1 cellular context compared by ENCODE assay signal in genomic region chr10:84497978-84498377, GRCh38.
A peak's percentile ranks its signal among the peaks of the same experiment; 100 is the strongest.
TF ChIP-seq lines count a peak whose summit lies in the region.

No MANE protein-coding gene starts in this region.

TF ChIP-seq in HepG2, 621 proteins besides CTCF, POLR2A, EP300 and RAD21 (continued from another document and continues in another):
- TF ChIP-seq SKIL (CRISPR knock-in tag; IDR thresholded peaks at IDR 0.05; ENCODE audit: borderline replicate concordance), result no peak
- TF ChIP-seq, protein P1, sequence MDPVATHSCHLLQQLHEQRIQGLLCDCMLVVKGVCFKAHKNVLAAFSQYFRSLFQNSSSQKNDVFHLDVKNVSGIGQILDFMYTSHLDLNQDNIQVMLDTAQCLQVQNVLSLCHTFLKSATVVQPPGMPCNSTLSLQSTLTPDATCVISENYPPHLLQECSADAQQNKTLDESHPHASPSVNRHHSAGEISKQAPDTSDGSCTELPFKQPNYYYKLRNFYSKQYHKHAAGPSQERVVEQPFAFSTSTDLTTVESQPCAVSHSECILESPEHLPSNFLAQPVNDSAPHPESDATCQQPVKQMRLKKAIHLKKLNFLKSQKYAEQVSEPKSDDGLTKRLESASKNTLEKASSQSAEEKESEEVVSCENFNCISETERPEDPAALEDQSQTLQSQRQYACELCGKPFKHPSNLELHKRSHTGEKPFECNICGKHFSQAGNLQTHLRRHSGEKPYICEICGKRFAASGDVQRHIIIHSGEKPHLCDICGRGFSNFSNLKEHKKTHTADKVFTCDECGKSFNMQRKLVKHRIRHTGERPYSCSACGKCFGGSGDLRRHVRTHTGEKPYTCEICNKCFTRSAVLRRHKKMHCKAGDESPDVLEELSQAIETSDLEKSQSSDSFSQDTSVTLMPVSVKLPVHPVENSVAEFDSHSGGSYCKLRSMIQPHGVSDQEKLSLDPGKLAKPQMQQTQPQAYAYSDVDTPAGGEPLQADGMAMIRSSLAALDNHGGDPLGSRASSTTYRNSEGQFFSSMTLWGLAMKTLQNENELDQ (CRISPR knock-in tag; IDR thresholded peaks at IDR 0.05; ENCODE audit: borderline replicate concordance), result no peak
- TF ChIP-seq HMGA1 (CRISPR knock-in tag; conservative IDR thresholded peaks at IDR 0.05), result no peak
- TF ChIP-seq MLXIP (CRISPR knock-in tag; IDR thresholded peaks at IDR 0.05; ENCODE audit: borderline replicate concordance), result no peak
- no peak for TF ChIP-seq GTF3A (CRISPR knock-in tag; conservative IDR thresholded peaks at IDR 0.05)
- TF ChIP-seq NR2F1 (CRISPR knock-in tag; IDR thresholded peaks at IDR 0.05), result peak; percentile 46 to 66; a peak in 3 of 4 replicates
- TF ChIP-seq ZNF556 (CRISPR knock-in tag; IDR thresholded peaks at IDR 0.05; ENCODE audit: borderline replicate concordance), result no peak
- TF ChIP-seq, protein P2, sequence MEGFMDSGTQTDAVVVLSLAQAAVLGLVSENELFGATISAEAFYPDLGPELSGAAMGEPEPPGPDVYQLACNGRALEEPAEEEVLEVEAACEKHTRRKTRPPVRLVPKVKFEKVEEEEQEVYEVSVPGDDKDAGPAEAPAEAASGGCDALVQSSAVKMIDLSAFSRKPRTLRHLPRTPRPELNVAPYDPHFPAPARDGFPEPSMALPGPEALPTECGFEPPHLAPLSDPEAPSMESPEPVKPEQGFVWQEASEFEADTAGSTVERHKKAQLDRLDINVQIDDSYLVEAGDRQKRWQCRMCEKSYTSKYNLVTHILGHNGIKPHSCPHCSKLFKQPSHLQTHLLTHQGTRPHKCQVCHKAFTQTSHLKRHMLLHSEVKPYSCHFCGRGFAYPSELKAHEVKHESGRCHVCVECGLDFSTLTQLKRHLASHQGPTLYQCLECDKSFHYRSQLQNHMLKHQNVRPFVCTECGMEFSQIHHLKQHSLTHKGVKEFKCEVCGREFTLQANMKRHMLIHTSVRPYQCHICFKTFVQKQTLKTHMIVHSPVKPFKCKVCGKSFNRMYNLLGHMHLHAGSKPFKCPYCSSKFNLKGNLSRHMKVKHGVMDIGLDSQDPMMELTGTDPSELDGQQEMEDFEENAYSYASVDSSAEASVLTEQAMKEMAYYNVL (CRISPR knock-in tag; IDR thresholded peaks at IDR 0.05; ENCODE audit: borderline replicate concordance), result no peak
- TF ChIP-seq GFI1 (CRISPR knock-in tag; IDR thresholded peaks at IDR 0.05; ENCODE audit: borderline replicate concordance), result 0 out of 2 replicates have a peak, but pooled peaks have one; percentile 33
- peak; percentile 89 for TF ChIP-seq NR2F2 (IDR thresholded peaks at IDR 0.05; ENCODE audit: borderline replicate concordance, low read depth)
- TF ChIP-seq, protein P3, sequence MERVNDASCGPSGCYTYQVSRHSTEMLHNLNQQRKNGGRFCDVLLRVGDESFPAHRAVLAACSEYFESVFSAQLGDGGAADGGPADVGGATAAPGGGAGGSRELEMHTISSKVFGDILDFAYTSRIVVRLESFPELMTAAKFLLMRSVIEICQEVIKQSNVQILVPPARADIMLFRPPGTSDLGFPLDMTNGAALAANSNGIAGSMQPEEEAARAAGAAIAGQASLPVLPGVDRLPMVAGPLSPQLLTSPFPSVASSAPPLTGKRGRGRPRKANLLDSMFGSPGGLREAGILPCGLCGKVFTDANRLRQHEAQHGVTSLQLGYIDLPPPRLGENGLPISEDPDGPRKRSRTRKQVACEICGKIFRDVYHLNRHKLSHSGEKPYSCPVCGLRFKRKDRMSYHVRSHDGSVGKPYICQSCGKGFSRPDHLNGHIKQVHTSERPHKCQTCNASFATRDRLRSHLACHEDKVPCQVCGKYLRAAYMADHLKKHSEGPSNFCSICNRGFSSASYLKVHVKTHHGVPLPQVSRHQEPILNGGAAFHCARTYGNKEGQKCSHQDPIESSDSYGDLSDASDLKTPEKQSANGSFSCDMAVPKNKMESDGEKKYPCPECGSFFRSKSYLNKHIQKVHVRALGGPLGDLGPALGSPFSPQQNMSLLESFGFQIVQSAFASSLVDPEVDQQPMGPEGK (CRISPR knock-in tag; IDR thresholded peaks at IDR 0.05), result no peak; the same call in 1 of the 2 replicates
- TF ChIP-seq ZNF160 (CRISPR knock-in tag; IDR thresholded peaks at IDR 0.05), result no peak
- TF ChIP-seq PAXIP1 (CRISPR knock-in tag; conservative IDR thresholded peaks at IDR 0.05), result peak; percentile 87
- TF ChIP-seq, protein P4, sequence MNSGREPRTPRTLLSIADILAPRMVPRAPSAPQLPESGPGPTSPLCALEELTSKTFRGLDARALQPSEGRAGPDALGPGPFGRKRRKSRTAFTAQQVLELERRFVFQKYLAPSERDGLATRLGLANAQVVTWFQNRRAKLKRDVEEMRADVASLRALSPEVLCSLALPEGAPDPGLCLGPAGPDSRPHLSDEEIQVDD (CRISPR knock-in tag; IDR thresholded peaks at IDR 0.05; ENCODE audit: borderline replicate concordance), result no peak
- TF ChIP-seq, protein P5, sequence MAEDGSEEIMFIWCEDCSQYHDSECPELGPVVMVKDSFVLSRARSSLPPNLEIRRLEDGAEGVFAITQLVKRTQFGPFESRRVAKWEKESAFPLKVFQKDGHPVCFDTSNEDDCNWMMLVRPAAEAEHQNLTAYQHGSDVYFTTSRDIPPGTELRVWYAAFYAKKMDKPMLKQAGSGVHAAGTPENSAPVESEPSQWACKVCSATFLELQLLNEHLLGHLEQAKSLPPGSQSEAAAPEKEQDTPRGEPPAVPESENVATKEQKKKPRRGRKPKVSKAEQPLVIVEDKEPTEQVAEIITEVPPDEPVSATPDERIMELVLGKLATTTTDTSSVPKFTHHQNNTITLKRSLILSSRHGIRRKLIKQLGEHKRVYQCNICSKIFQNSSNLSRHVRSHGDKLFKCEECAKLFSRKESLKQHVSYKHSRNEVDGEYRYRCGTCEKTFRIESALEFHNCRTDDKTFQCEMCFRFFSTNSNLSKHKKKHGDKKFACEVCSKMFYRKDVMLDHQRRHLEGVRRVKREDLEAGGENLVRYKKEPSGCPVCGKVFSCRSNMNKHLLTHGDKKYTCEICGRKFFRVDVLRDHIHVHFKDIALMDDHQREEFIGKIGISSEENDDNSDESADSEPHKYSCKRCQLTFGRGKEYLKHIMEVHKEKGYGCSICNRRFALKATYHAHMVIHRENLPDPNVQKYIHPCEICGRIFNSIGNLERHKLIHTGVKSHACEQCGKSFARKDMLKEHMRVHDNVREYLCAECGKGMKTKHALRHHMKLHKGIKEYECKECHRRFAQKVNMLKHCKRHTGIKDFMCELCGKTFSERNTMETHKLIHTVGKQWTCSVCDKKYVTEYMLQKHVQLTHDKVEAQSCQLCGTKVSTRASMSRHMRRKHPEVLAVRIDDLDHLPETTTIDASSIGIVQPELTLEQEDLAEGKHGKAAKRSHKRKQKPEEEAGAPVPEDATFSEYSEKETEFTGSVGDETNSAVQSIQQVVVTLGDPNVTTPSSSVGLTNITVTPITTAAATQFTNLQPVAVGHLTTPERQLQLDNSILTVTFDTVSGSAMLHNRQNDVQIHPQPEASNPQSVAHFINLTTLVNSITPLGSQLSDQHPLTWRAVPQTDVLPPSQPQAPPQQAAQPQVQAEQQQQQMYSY (CRISPR knock-in tag; IDR thresholded peaks at IDR 0.05), result no peak
- TF ChIP-seq KLF16 (CRISPR knock-in tag; IDR thresholded peaks at IDR 0.05), result peak in 1 of 2 experiments; percentile 34; a peak in 1 of 4 replicates
- no peak for TF ChIP-seq HNRNPH1 (optimal IDR thresholded peaks at IDR 0.05; ENCODE audit: low read depth, low read length)
- TF ChIP-seq PLRG1 (conservative IDR thresholded peaks at IDR 0.05), result no peak
- no peak for TF ChIP-seq TCF7L2 (IDR thresholded peaks at IDR 0.05; ENCODE audit: low read depth, low read length)
- TF ChIP-seq BCL6 (CRISPR knock-in tag; IDR thresholded peaks at IDR 0.05), result peak; percentile 65
- TF ChIP-seq ARNT2 (CRISPR knock-in tag; IDR thresholded peaks at IDR 0.05; ENCODE audit: low read depth), result no peak
- no peak for TF ChIP-seq NONO (IDR thresholded peaks at IDR 0.05)
- no peak for TF ChIP-seq NONO (CRISPR knock-in tag; conservative IDR thresholded peaks at IDR 0.05)
- no peak for TF ChIP-seq BHLHE40 (IDR thresholded peaks at IDR 0.05; ENCODE audit: low read length)
- TF ChIP-seq HNRNPLL (IDR thresholded peaks at IDR 0.05; ENCODE audit: low read depth, low read length, poor library complexity, severe bottlenecking), result no peak
- TF ChIP-seq ARID3A (IDR thresholded peaks at IDR 0.05; ENCODE audit: low read depth, low read length), result no peak
- no peak for TF ChIP-seq ELK4 (CRISPR knock-in tag; IDR thresholded peaks at IDR 0.05; ENCODE audit: borderline replicate concordance)
- TF ChIP-seq NR2C2 (CRISPR knock-in tag; IDR thresholded peaks at IDR 0.05; ENCODE audit: borderline replicate concordance), result no peak
- no peak for TF ChIP-seq ZNF18 (CRISPR knock-in tag; IDR thresholded peaks at IDR 0.05; ENCODE audit: insufficient replicate concordance)
